1 cellular context compared by ENCODE assay signal in the genomic region with DNA sequence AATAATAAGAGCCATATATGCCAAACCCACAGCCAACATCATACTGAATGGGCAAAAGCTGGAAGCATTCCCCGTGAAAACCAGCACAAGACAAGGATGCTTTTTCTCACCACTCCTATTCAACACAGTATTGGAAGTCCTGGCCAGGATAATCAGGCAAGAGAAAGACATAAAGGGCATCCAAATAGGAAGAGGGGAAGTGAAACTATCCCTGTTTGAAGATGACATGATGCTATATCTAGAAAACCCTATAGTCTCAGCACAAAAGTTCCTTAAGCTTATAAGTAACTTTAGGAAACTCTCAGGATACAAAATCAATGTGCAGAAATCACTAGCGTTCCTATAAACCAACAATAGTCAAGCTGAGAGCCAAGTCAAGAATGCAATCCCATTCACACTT.
TF ChIP-seq lines count a peak whose summit lies in the region.

No MANE protein-coding gene starts in this region.

TF ChIP-seq in GM12878, 131 proteins besides CTCF, POLR2A, EP300 and RAD21 (continued from another document):
- TF ChIP-seq CREM (IDR thresholded peaks at IDR 0.05; ENCODE audit: low read depth) = no peak
